In the genomic region with DNA sequence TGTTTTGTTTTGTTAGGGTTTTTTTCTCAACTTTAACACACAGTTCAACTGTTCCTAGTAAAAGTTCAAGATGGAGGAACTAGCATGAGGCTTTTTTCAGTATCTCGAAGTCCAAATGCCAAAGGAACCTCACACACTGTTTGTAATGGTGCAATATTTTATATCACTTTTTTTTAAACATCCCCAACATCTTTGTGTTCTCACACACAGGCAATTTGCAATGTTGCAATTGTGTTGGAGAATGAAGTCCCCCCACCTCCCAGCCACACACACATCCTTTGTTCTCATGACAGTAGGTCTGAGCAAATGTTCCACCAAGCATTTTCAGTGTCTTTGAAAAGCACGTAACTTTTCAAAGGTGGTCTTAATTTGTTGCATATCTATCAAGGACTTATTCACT, we compare ENCODE assay signal across 23 cellular contexts.
A peak's percentile ranks its signal among the peaks of the same experiment; 100 is the strongest.
DNase-seq lines count a peak whose midpoint lies in the region; ATAC-seq, FAIRE-seq and TF ChIP-seq lines count a peak whose summit lies in the region.
"Had no signal": no experiment of that assay in that cellular context is flagged by ENCODE, and none has a peak within 500 bp of the region (broad histone marks: within the 10 kb centered on the region; RNA-seq: fewer than 3 reads in every experiment).

No MANE protein-coding gene starts in this region.

- no peaks in the 10 kb centered on the region for H3K9me3 ChIP-seq in SJCRH30 (replicated peaks)
- H3K9me3 ChIP-seq in H1 (ENCODE audit: insufficient read depth in 2 of 2, low read depth in 1 of 2, low read length in 1 of 2) = no peaks in the 10 kb centered on the region
- no peaks in the 10 kb centered on the region for H3K9me3 ChIP-seq in hepatocyte (ENCODE audit: low read depth)
- no peaks in the 10 kb centered on the region for H3K9me3 ChIP-seq in neural progenitor cell (ENCODE audit: low read depth)
- H3K9me3 ChIP-seq in CD4-positive, alpha-beta T cell (ENCODE audit: control insufficient read depth, low read length) = no peaks in the 10 kb centered on the region
- H3K9me3 ChIP-seq: BE2C had no signal

- H3K27ac Mint-ChIP-seq in neural progenitor cell = no peak overlapping the region
- no peak overlapping the region for H3K27ac Mint-ChIP-seq in CD4-positive, alpha-beta T cell
- H3K27ac Mint-ChIP-seq: CD14-positive monocyte had no signal

- no peaks in the 10 kb centered on the region for H3K9me2 ChIP-seq in hepatocyte (replicated peaks; ENCODE audit: insufficient read depth)

- H2BK12ac ChIP-seq in H1 (ENCODE audit: low read depth, low read length) = no peak overlapping the region

- no peaks in the 10 kb centered on the region for H3K9me3 Mint-ChIP-seq in neural progenitor cell
- peaks cover 2% of the 10 kb centered on the region for H3K9me3 Mint-ChIP-seq in CD4-positive, alpha-beta T cell

- no peak for TF ChIP-seq RAD21 in H1 (IDR thresholded peaks at IDR 0.05 in 1 of 2, conservative IDR thresholded peaks at IDR 0.05 in 1 of 2; ENCODE audit: low read depth in 2 of 2, low read length in 2 of 2)

- no peaks in the 10 kb centered on the region for H3K23me2 ChIP-seq in H1 (ENCODE audit: low read depth, low read length)

- peaks cover 4% of the 10 kb centered on the region for H3K4me1 Mint-ChIP-seq in neural progenitor cell
- H3K4me1 Mint-ChIP-seq in CD4-positive, alpha-beta T cell (ENCODE audit: low read depth) = no peaks in the 10 kb centered on the region
- H3K4me1 Mint-ChIP-seq: CD14-positive monocyte had no signal

- H3K79me1 ChIP-seq in H1 (ENCODE audit: low read depth, low read length) = no peaks in the 10 kb centered on the region

- H3K56ac ChIP-seq in H1 (replicated peaks; ENCODE audit: insufficient read length, low read depth, low read length) = no peak overlapping the region

- no peak overlapping the region for H3K9ac ChIP-seq in H1 (replicated peaks in 1 of 4; ENCODE audit: extremely low read depth in 1 of 4, low read depth in 3 of 4, low read length in 3 of 4)
- no peak overlapping the region for H3K9ac ChIP-seq in neural progenitor cell

- no peak for TF ChIP-seq EP300 in H1 (IDR thresholded peaks at IDR 0.05; ENCODE audit: borderline replicate concordance in 1 of 2, low read depth in 2 of 2, low read length in 2 of 2)

- H3K79me2 ChIP-seq in H1 (ENCODE audit: control insufficient read depth in 1 of 2, insufficient read depth in 2 of 2, low read length in 2 of 2) = no peaks in the 10 kb centered on the region
- no peaks in the 10 kb centered on the region for H3K79me2 ChIP-seq in hepatocyte
- no peaks in the 10 kb centered on the region for H3K79me2 ChIP-seq in neural progenitor cell (ENCODE audit: low read depth)

- H3K4me1 ChIP-seq in SJCRH30 (peaks cover 12% of the 10 kb centered on the region), H1 (replicated peaks in 1 of 4; ENCODE audit: control insufficient read depth in 3 of 4, insufficient read depth in 4 of 4, low read length in 3 of 4) (0 out of 7 replicates have a peak, but pooled peaks cover 0 to 2% (median 0%) of the 10 kb centered on the region in 4 experiments), hepatocyte (ENCODE audit: insufficient read depth) (no peaks in the 10 kb centered on the region), neural progenitor cell (peaks cover 3% of the 10 kb centered on the region)

- H3K36me3 Mint-ChIP-seq in neural progenitor cell = no peaks in the 10 kb centered on the region
- no peaks in the 10 kb centered on the region for H3K36me3 Mint-ChIP-seq in CD4-positive, alpha-beta T cell (ENCODE audit: low read depth)
- H3K36me3 Mint-ChIP-seq: CD14-positive monocyte had no signal

- H2AFZ ChIP-seq in H1 (ENCODE audit: low read length) (peak overlapping the region; percentile 56; the same call in 1 of the 2 replicates), hepatocyte (no peak overlapping the region), neural progenitor cell (replicated peaks) (no peak overlapping the region)

- no peak overlapping the region for H2BK15ac ChIP-seq in H1 (ENCODE audit: low read length)

- H3K27me3 ChIP-seq in SJCRH30 = no peaks in the 10 kb centered on the region
- no peaks in the 10 kb centered on the region for H3K27me3 ChIP-seq in H1 (replicated peaks in 1 of 4; ENCODE audit: control insufficient read depth in 3 of 4, extremely low read depth in 1 of 4, insufficient read depth in 3 of 4, low read length in 3 of 4)
- H3K27me3 ChIP-seq in hepatocyte = no peaks in the 10 kb centered on the region
- no peaks in the 10 kb centered on the region for H3K27me3 ChIP-seq in neural progenitor cell
- no peaks in the 10 kb centered on the region for H3K27me3 ChIP-seq in CD4-positive, alpha-beta T cell (ENCODE audit: control insufficient read depth, insufficient read depth, low read length)
- H3K27me3 ChIP-seq: BE2C had no signal

- WGBS in H1 (ENCODE audit: extremely low coverage in 1 of 2, insufficient coverage in 1 of 2, insufficient read length in 1 of 2, insufficient replicate concordance in 2 of 2, low coverage in 1 of 2, low lambda C conversion rate in 2 of 2, missing lambda C conversion rate in 1 of 2), 2 experiments = 92% methylated on average over 2 of the region's 2 CpGs; no CpG with 5 or more reads in 1 of the 2 experiments
- 89% methylated on average over 2 of the region's 2 CpGs for WGBS in hepatocyte (ENCODE audit: low lambda C conversion rate, missing lambda C conversion rate)

- H4K20me1 ChIP-seq in H1 (replicated peaks in 1 of 2; ENCODE audit: control insufficient read depth in 1 of 2, insufficient read depth in 2 of 2, low read length in 2 of 2) = no peaks in the 10 kb centered on the region
- H4K20me1 ChIP-seq in hepatocyte (ENCODE audit: insufficient read depth, poor library complexity, severe bottlenecking) = no peaks in the 10 kb centered on the region
- H4K20me1 ChIP-seq in neural progenitor cell (ENCODE audit: low read depth) = no peaks in the 10 kb centered on the region

- H3K18ac ChIP-seq in H1 (ENCODE audit: extremely low read depth, low read length) = no peak overlapping the region

- intact Hi-C loops in CD4-positive, alpha-beta T cell (cut with DNase I, micrococcal nuclease) = no loop called here

- H3K4me3 Mint-ChIP-seq in neural progenitor cell = no peak overlapping the region
- no peak overlapping the region for H3K4me3 Mint-ChIP-seq in CD4-positive, alpha-beta T cell
- H3K4me3 Mint-ChIP-seq: CD14-positive monocyte had no signal

- H3K27me3 Mint-ChIP-seq in neural progenitor cell (ENCODE audit: insufficient read depth, low read depth) = peaks cover 1% of the 10 kb centered on the region
- no peaks in the 10 kb centered on the region for H3K27me3 Mint-ChIP-seq in CD4-positive, alpha-beta T cell

- H3K27ac ChIP-seq in SJCRH30 = peak overlapping the region; percentile 24; the same call in 1 of the 2 replicates
- H3K27ac ChIP-seq in H1 (ENCODE audit: low read depth, low read length) = no peak overlapping the region
- peak overlapping the region; percentile 35 for H3K27ac ChIP-seq in hepatocyte
- no peak overlapping the region for H3K27ac ChIP-seq in neural progenitor cell
- H3K27ac ChIP-seq in CD4-positive, alpha-beta T cell (ENCODE audit: low read depth, low read length) = no peak overlapping the region
- H3K27ac ChIP-seq: 22Rv1 had no signal

- H2BK20ac ChIP-seq in H1 (ENCODE audit: low read length) = no peak overlapping the region

- no peak for ATAC-seq in CD4-positive, alpha-beta T cell (ENCODE audit: poor library complexity)
- ATAC-seq: HepG2, K562 had no signal

- FAIRE-seq in H1 (lab: Jason Lieb, UNC) = peak; percentile 32
- FAIRE-seq: GM18507, HepG2, K562 had no signal

- TF ChIP-seq POLR2A in H1 (IDR thresholded peaks at IDR 0.05; ENCODE audit: control extremely low read depth in 1 of 2, low read depth in 2 of 2, low read length in 2 of 2) = no peak

- DNase-seq in AG10803 (ENCODE audit: low read depth) (peak; percentile 65), SJCRH30 (peak in 1 of 2 experiments; percentile 17), H1 (ENCODE audit: low read depth in 1 of 2, low spot score in 2 of 2) (no peak), hepatocyte (ENCODE audit: low spot score) (no peak), neural progenitor cell (ENCODE audit: low spot score) (no peak)
- DNase-seq in activated CD4-positive, alpha-beta T cell treated with anti-CD3 and anti-CD28 coated beads, Interleukin-2, amount 50 U/mL, for 4 hours = no peak
- DNase-seq in CD4-positive, alpha-beta T cell = no peak
- DNase-seq in activated naive CD4-positive, alpha-beta T cell treated with anti-CD3 and anti-CD28 coated beads, Interleukin-2, amount 50 U/mL, for 16 hours = no peak
- DNase-seq: BE2C, DMS153, DND-41, Kasumi-1, NCI-H1105, NCI-H1436 treated with DMSO at 0.1 percent for 48 hours, NCI-H1930, NCI-H2107, NCI-H524 treated with DMSO at 0.1 percent for 48 hours, NCI-H774 had no signal

- H3K14ac ChIP-seq in H1 (ENCODE audit: insufficient read length) = no peak overlapping the region

- no peaks in the 10 kb centered on the region for H3F3A ChIP-seq in neural progenitor cell (ENCODE audit: low read depth)

- H3K4me3 ChIP-seq in AG10803 (ENCODE audit: low read length) = no peak overlapping the region
- no peak overlapping the region; the same call in 1 of the 2 replicates for H3K4me3 ChIP-seq in SJCRH30
- no peak overlapping the region for H3K4me3 ChIP-seq in H1 (ENCODE audit: extremely low read depth in 1 of 4, insufficient read depth in 2 of 4, low read depth in 3 of 4, low read length in 4 of 4)
- no peak overlapping the region for H3K4me3 ChIP-seq in hepatocyte
- H3K4me3 ChIP-seq in neural progenitor cell = no peak overlapping the region
- H3K4me3 ChIP-seq: K562 had no signal

- POLR2A ChIA-PET in H1 (lab: Charles Lee; ENCODE audit: partially characterized antibody) = no interaction called here
- POLR2A ChIA-PET in CD4-positive, alpha-beta T cell (lab: Charles Lee) = no interaction called here

- H4K91ac ChIP-seq in H1 (replicated peaks; ENCODE audit: insufficient read length, low read length) = no peak overlapping the region

- H2BK120ac ChIP-seq in H1 (replicated peaks; ENCODE audit: low read depth, low read length) = no peak overlapping the region

- CTCF ChIA-PET in H1 (lab: Charles Lee; ENCODE audit: partially characterized antibody) = interaction anchor here (0.9 kb wide), 1 partner anchor 73 kb away, joined by 3 read pairs; no protein-coding TSS in a partner anchor
- CTCF ChIA-PET in CD4-positive, alpha-beta T cell (lab: Charles Lee) = no interaction called here

- H3K36me3 ChIP-seq in SJCRH30 = no peaks in the 10 kb centered on the region
- no peaks in the 10 kb centered on the region for H3K36me3 ChIP-seq in H1 (ENCODE audit: control insufficient read depth in 2 of 4, insufficient read depth in 4 of 4, low read length in 3 of 4)
- no peaks in the 10 kb centered on the region for H3K36me3 ChIP-seq in hepatocyte (replicated peaks; ENCODE audit: insufficient read depth, low read depth)
- no peaks in the 10 kb centered on the region for H3K36me3 ChIP-seq in neural progenitor cell

- H3K4ac ChIP-seq in H1 (replicated peaks; ENCODE audit: insufficient read length, low read depth, low read length) = no peak overlapping the region

- H2AK5ac ChIP-seq in H1 (ENCODE audit: low read depth, low read length) = no peak overlapping the region

- no peak overlapping the region for H4K8ac ChIP-seq in H1 (ENCODE audit: extremely low read depth, insufficient read depth, low read length)

- H2BK5ac ChIP-seq in H1 (ENCODE audit: low read depth, low read length) = no peak overlapping the region

- TF ChIP-seq CTCF in AG10803 (conservative IDR thresholded peaks at IDR 0.05; ENCODE audit: low read length) (no peak), H1 (IDR thresholded peaks at IDR 0.05; ENCODE audit: control extremely low read depth in 1 of 3, insufficient read depth in 1 of 3, low read depth in 1 of 3, low read length in 3 of 3) (no peak), hepatocyte (IDR thresholded peaks at IDR 0.05; ENCODE audit: poor library complexity) (no peak), neural progenitor cell (IDR thresholded peaks at IDR 0.05) (no peak)
- no peak for TF ChIP-seq CTCF in CD4-positive, alpha-beta T cell (IDR thresholded peaks at IDR 0.05)

- no peak overlapping the region for H4K5ac ChIP-seq in H1 (ENCODE audit: insufficient read length, low read depth, low read length)

- H3K4me2 ChIP-seq in H1 (ENCODE audit: insufficient read depth in 1 of 2, low read depth in 2 of 2, low read length in 2 of 2) (no peak overlapping the region), hepatocyte (peak overlapping the region; percentile 9), neural progenitor cell (no peak overlapping the region)

- no peak overlapping the region for H3K23ac ChIP-seq in H1 (ENCODE audit: insufficient read length)

Comparison
In these comparisons a context has a peak if more than half of its experiments do, and no peak if none do; other contexts are left out.
1. H3K27ac ChIP-seq: peak in SJCRH30 (single experiment) and hepatocyte (single experiment); none in H1 (single experiment), neural progenitor cell (single experiment) and CD4-positive, alpha-beta T cell (single experiment).